In the genomic region with DNA sequence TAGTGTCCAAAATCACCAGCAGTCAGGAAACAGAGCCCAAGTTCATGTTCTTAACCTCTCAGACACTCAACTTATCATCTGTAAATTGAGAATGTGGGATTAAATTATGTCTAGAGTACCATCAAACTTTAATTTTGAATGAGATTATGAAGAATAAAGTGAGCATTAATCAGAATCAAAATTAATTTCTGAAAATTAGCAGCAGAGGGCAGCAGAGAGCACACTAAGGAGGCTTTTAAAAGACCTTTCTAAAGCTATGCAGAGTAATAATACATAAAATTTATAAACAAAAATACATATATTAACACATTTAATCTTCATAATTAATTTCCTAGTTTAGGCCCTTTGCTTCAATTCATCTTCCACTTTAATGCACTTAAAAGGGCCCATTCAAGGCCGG, we compare ENCODE assay signal across 1 cellular context.
TF ChIP-seq lines count a peak whose summit lies in the region.

No MANE protein-coding gene starts in this region.

TF ChIP-seq in WTC11, 78 proteins besides CTCF, POLR2A, EP300 and RAD21 (continued from another document):
- TF ChIP-seq, protein P1, sequence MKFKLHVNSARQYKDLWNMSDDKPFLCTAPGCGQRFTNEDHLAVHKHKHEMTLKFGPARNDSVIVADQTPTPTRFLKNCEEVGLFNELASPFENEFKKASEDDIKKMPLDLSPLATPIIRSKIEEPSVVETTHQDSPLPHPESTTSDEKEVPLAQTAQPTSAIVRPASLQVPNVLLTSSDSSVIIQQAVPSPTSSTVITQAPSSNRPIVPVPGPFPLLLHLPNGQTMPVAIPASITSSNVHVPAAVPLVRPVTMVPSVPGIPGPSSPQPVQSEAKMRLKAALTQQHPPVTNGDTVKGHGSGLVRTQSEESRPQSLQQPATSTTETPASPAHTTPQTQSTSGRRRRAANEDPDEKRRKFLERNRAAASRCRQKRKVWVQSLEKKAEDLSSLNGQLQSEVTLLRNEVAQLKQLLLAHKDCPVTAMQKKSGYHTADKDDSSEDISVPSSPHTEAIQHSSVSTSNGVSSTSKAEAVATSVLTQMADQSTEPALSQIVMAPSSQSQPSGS (CRISPR knock-in tag; IDR thresholded peaks at IDR 0.05; ENCODE audit: borderline replicate concordance, low read depth), result no peak
- TF ChIP-seq ESRRA (CRISPR knock-in tag; IDR thresholded peaks at IDR 0.05; ENCODE audit: borderline replicate concordance), result no peak
